ENCODE assay signal across 24 cellular contexts in genomic region chr11:124754710-124755109, GRCh38. TPM values are rescaled to one million over a fixed set of nuclear protein-coding genes. Genes with fewer than 3 reads are reported as not detected.
"Had no signal": no experiment of that assay in that cellular context is flagged by ENCODE, and none has a peak within 500 bp of the region (broad histone marks: within the 10 kb centered on the region; RNA-seq: fewer than 3 reads in every experiment).

No MANE protein-coding gene starts in this region.

- H3K4me3 ChIP-seq: colonic mucosa, gastrocnemius medialis, heart left ventricle, right atrium auricular region, thyroid gland, uterus had no signal

- H3K36me3 Mint-ChIP-seq: brain, natural killer cell had no signal

- H3K4me3 Mint-ChIP-seq: activated CD4-positive, alpha-beta T cell treated with anti-CD3 and anti-CD28 coated beads, Interleukin-2, amount 10 ng/mL, durations not matched to agents 24 days and 14 days; activated naive CD4-positive, alpha-beta T cell treated with anti-CD3 and anti-CD28 coated beads for 36 hours; activated T-cell treated with anti-CD3 and anti-CD28 coated beads, Interleukin-2, amount 50 U/mL, for 4 hours; brain; central memory CD8-positive, alpha-beta T cell; natural killer cell had no signal

- H3K9me3 ChIP-seq: colonic mucosa, gastrocnemius medialis, heart left ventricle, right atrium auricular region, thyroid gland, uterus had no signal

- DNase-seq: activated CD4-positive, alpha-beta T cell treated with anti-CD3 and anti-CD28 coated beads, Interleukin-2, amount 10 ng/mL, durations not matched to agents 24 days and 14 days; activated CD4-positive, CD25-positive, alpha-beta regulatory T cell; activated CD8-positive, alpha-beta memory T cell treated with anti-CD3 and anti-CD28 coated beads, Interleukin-2, amount 50 U/mL, for 4 hours; activated naive CD4-positive, alpha-beta T cell treated with anti-CD3 and anti-CD28 coated beads for 36 hours; activated T-cell treated with anti-CD3 and anti-CD28 coated beads, Interleukin-2, amount 50 U/mL, for 4 hours; colonic mucosa; gastrocnemius medialis; heart left ventricle; mesendoderm; natural killer cell; occipital lobe; stimulated activated CD4-positive, alpha-beta T cell treated with anti-CD3 and anti-CD28 coated beads, Interleukin-2, amount 100 ng/mL, for 24 hours; stimulated activated naive CD4-positive, alpha-beta T cell treated with Interleukin-2 at 50 U/mL for 16 hours; T-helper 1 cell; T-helper 9 cell; thyroid gland; uterus had no signal

- H3K4me1 Mint-ChIP-seq: central memory CD8-positive, alpha-beta T cell had no signal

- H3K27me3 ChIP-seq: thyroid gland had no signal

- H3K9me3 Mint-ChIP-seq: activated CD4-positive, alpha-beta T cell treated with anti-CD3 and anti-CD28 coated beads, Interleukin-2, amount 10 ng/mL, durations not matched to agents 24 days and 14 days; activated naive CD4-positive, alpha-beta T cell treated with anti-CD3 and anti-CD28 coated beads for 36 hours; activated T-cell treated with anti-CD3 and anti-CD28 coated beads, Interleukin-2, amount 50 U/mL, for 4 hours; central memory CD8-positive, alpha-beta T cell; natural killer cell had no signal

- H3K27ac ChIP-seq: colonic mucosa, right atrium auricular region, uterus had no signal

- H3K27ac Mint-ChIP-seq: activated CD4-positive, alpha-beta T cell treated with anti-CD3 and anti-CD28 coated beads, Interleukin-2, amount 10 ng/mL, durations not matched to agents 24 days and 14 days; activated naive CD4-positive, alpha-beta T cell treated with anti-CD3 and anti-CD28 coated beads for 36 hours; brain; natural killer cell; progenitor cell of endocrine pancreas had no signal

- H3K36me3 ChIP-seq: colonic mucosa, uterus had no signal

- ATAC-seq: activated T-cell treated with anti-CD3 and anti-CD28 coated beads, Interleukin-2, amount 50 U/mL, for 4 hours; esophagus mucosa; gastrocnemius medialis; heart left ventricle; natural killer cell had no signal

RNA-seq across cellular contexts. Expression of gene VSIG2, which starts 2.7 kb away (rescaled TPM):
- total RNA-seq: activated T-cell treated with anti-CD3 and anti-CD28 coated beads, Interleukin-2, amount 50 U/mL, for 4 hours; natural killer cell; occipital lobe; skeletal muscle tissue; subcutaneous adipose tissue had no signal

RNA-seq across cellular contexts. Expression of gene ESAM, which starts 7.4 kb away (rescaled TPM):
- total RNA-seq: activated CD4-positive, alpha-beta T cell treated with anti-CD3 and anti-CD28 coated beads, Interleukin-2, amount 10 ng/mL, durations not matched to agents 24 days and 14 days had no signal

RNA-seq across cellular contexts. Expression of gene NRGN, which starts 15.0 kb away (rescaled TPM):
- total RNA-seq: skeletal muscle tissue had no signal
